ENCODE assay signal across 9 cellular contexts in the genomic region with DNA sequence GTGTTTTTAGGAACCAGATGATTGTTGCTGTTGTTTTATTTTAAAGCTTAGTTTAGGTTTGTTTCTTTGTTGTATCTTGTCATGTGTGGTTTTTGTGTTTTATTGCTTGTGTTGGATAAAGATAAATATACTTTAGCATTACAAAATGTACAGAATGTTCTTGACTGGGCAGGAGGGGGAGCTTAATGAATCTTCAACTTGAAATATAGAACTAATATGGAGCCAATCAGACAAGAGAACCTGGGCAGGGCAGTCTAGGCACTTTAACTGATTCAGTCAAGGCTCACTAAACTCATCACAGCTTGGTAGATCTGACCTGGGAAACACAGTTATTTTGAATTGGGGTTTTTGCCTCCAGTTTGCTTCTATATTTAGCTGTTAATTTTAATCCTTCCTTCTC.
DNase-seq lines count a peak whose midpoint lies in the region; ATAC-seq, FAIRE-seq and TF ChIP-seq lines count a peak whose summit lies in the region.
"Had no signal": no experiment of that assay in that cellular context is flagged by ENCODE, and none has a peak within 500 bp of the region (broad histone marks: within the 10 kb centered on the region; RNA-seq: fewer than 3 reads in every experiment).

No MANE protein-coding gene starts in this region.

- TF ChIP-seq POLR2A in GM12892 (IDR thresholded peaks at IDR 0.05; ENCODE audit: low read depth, low read length): no peak

- H3K4me3 ChIP-seq in SK-N-SH (ENCODE audit: low read depth in 2 of 2, low read length in 1 of 2): peak overlapping the region; percentile 32 to 49; a peak in 3 of 4 replicates
- H3K4me3 ChIP-seq in kidney (ENCODE audit: low read length in 2 of 2): peak overlapping the region; percentile 60 to 67
- H3K4me3 ChIP-seq in urinary bladder (ENCODE audit: low read depth, low read length): peak overlapping the region; percentile 13

- ATAC-seq in GM19452 (IDR thresholded peaks at IDR 0.05; ENCODE audit: unreplicated experiment): no peak

- H3K9ac ChIP-seq in SK-N-SH (peak overlapping the region; percentile 73), kidney (ENCODE audit: low read length in 2 of 2) (peak overlapping the region; percentile 21 to 67)

- H3K27ac ChIP-seq in SK-N-SH (ENCODE audit: low read depth in 2 of 2, low read length in 1 of 2): peak overlapping the region in 1 of 2 experiments; percentile 77; a peak in 3 of 4 replicates
- H3K27ac ChIP-seq in kidney (ENCODE audit: low read depth in 2 of 2, low read length in 2 of 2): peak overlapping the region; percentile 75 to 81
- H3K27ac ChIP-seq in urinary bladder (ENCODE audit: low read depth): no peak overlapping the region

- H2AFZ ChIP-seq in SK-N-SH (ENCODE audit: low read depth): peak overlapping the region; percentile 81

- FAIRE-seq in kidney (lab: Jason Lieb, UNC) (no peak), GM12892 (lab: Jason Lieb, UNC) (no peak)
- FAIRE-seq: colon had no signal

- TF ChIP-seq CTCF in SK-N-SH (IDR thresholded peaks at IDR 0.05) (no peak), kidney (IDR thresholded peaks at IDR 0.05; ENCODE audit: borderline replicate concordance, extremely low read depth, insufficient read depth) (no peak)

- intact Hi-C loops in kidney (cut with DNase I): no loop called here

- peaks cover 14% of the 10 kb centered on the region for H3K79me2 ChIP-seq in SK-N-SH (ENCODE audit: insufficient read depth)

- no peaks in the 10 kb centered on the region for H3K27me3 ChIP-seq in SK-N-SH (ENCODE audit: insufficient read depth)

- CTCF ChIA-PET in SK-N-SH (lab: Yijun Ruan, JAX): interaction anchor here (0.6 to 2.4 kb wide), 5 partner anchors 13 to 695 kb away, joined by 3 to 29 read pairs (median 3); no protein-coding TSS in a partner anchor

- no peaks in the 10 kb centered on the region for H3K9me2 ChIP-seq in SK-N-SH

- H3K36me3 ChIP-seq in SK-N-SH (replicated peaks in 1 of 2; ENCODE audit: control insufficient read depth in 1 of 2, insufficient read depth in 2 of 2, low read length in 1 of 2) (peaks cover 0 to 4% of the 10 kb centered on the region in 2 experiments), kidney (ENCODE audit: control insufficient read depth in 1 of 2, insufficient read depth in 2 of 2, low read length in 2 of 2) (no peaks in the 10 kb centered on the region), urinary bladder (ENCODE audit: insufficient read depth) (no peaks in the 10 kb centered on the region)

- H3K9me3 ChIP-seq in SK-N-SH (no peaks in the 10 kb centered on the region), kidney (ENCODE audit: control insufficient read depth in 1 of 2, low read length in 2 of 2) (no peaks in the 10 kb centered on the region)

- H3K4me2 ChIP-seq in SK-N-SH: peak overlapping the region; percentile 58; the same call in 1 of the 2 replicates

- DNase-seq in HCEC 1CT (peak; percentile 72), SK-N-SH (no peak), kidney (no peak), GM12892 (ENCODE audit: insufficient read length) (no peak)
- no peak for DNase-seq in stimulated activated CD4-positive, alpha-beta T cell treated with anti-CD3 and anti-CD28 coated beads, Interleukin-1b, Interleukin-23, amount 100 ng/mL, for 48 hours
- DNase-seq: H7 had no signal

- H4K20me1 ChIP-seq in SK-N-SH (ENCODE audit: insufficient read depth): no peaks in the 10 kb centered on the region

- POLR2A ChIA-PET in SK-N-SH (lab: Yijun Ruan, JAX): no interaction called here

- no peak for TF ChIP-seq RAD21 in SK-N-SH (IDR thresholded peaks at IDR 0.05; ENCODE audit: low read length)

- peaks cover 11% of the 10 kb centered on the region for H3F3A ChIP-seq in SK-N-SH (replicated peaks; ENCODE audit: insufficient read depth)

- H3K4me1 ChIP-seq in SK-N-SH (ENCODE audit: control insufficient read depth in 1 of 2, insufficient read depth in 2 of 2, low read depth in 1 of 2, low read length in 1 of 2) (peaks cover 0 to 17% of the 10 kb centered on the region in 2 experiments; a peak in 2 of 4 replicates), kidney (ENCODE audit: control insufficient read depth in 1 of 2, insufficient read depth in 1 of 2, low read depth in 1 of 2, low read length in 2 of 2) (peaks cover 0 to 7% of the 10 kb centered on the region in 2 donors), urinary bladder (ENCODE audit: insufficient read depth) (no peaks in the 10 kb centered on the region)

- no peak for TF ChIP-seq EP300 in SK-N-SH (IDR thresholded peaks at IDR 0.05; ENCODE audit: borderline replicate concordance in 1 of 2, low read depth in 1 of 2, low read length in 1 of 2)

TF ChIP-seq in SK-N-SH, 30 proteins besides CTCF, POLR2A, EP300 and RAD21:
- TF ChIP-seq USF2 (IDR thresholded peaks at IDR 0.05; ENCODE audit: borderline replicate concordance, low read depth, low read length) (no peak), POLR2AphosphoS5 (IDR thresholded peaks at IDR 0.05; ENCODE audit: low read depth, low read length) (no peak), SMC3 (IDR thresholded peaks at IDR 0.05; ENCODE audit: low read depth, low read length) (no peak), RXRA (IDR thresholded peaks at IDR 0.05; ENCODE audit: borderline replicate concordance, low read depth) (no peak), PBX3 (IDR thresholded peaks at IDR 0.05) (no peak), GATA2 (CRISPR knock-in tag; IDR thresholded peaks at IDR 0.05) (no peak), YY1 (IDR thresholded peaks at IDR 0.05; ENCODE audit: low read depth) (no peak), TCF12 (IDR thresholded peaks at IDR 0.05) (no peak), TAF1 (IDR thresholded peaks at IDR 0.05; ENCODE audit: borderline replicate concordance, low read depth, low read length) (no peak), RFX5 (IDR thresholded peaks at IDR 0.05; ENCODE audit: low read length) (no peak), GABPA (IDR thresholded peaks at IDR 0.05; ENCODE audit: low read depth) (no peak)
- TF ChIP-seq, protein P1, sequence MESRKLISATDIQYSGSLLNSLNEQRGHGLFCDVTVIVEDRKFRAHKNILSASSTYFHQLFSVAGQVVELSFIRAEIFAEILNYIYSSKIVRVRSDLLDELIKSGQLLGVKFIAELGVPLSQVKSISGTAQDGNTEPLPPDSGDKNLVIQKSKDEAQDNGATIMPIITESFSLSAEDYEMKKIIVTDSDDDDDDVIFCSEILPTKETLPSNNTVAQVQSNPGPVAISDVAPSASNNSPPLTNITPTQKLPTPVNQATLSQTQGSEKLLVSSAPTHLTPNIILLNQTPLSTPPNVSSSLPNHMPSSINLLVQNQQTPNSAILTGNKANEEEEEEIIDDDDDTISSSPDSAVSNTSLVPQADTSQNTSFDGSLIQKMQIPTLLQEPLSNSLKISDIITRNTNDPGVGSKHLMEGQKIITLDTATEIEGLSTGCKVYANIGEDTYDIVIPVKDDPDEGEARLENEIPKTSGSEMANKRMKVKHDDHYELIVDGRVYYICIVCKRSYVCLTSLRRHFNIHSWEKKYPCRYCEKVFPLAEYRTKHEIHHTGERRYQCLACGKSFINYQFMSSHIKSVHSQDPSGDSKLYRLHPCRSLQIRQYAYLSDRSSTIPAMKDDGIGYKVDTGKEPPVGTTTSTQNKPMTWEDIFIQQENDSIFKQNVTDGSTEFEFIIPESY (IDR thresholded peaks at IDR 0.05; ENCODE audit: borderline replicate concordance, low read depth): no peak
- TF ChIP-seq, protein P2, sequence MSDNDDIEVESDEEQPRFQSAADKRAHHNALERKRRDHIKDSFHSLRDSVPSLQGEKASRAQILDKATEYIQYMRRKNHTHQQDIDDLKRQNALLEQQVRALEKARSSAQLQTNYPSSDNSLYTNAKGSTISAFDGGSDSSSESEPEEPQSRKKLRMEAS (IDR thresholded peaks at IDR 0.05; ENCODE audit: low read depth): no peak

Comparison
In these comparisons a context has a peak if more than half of its experiments do, and no peak if none do; other contexts are left out.
1. H3K4me3 ChIP-seq: peak in every context shown above with its lines; median percentile 64 in kidney; 40 in SK-N-SH; 13 in urinary bladder.